In the genomic region with DNA sequence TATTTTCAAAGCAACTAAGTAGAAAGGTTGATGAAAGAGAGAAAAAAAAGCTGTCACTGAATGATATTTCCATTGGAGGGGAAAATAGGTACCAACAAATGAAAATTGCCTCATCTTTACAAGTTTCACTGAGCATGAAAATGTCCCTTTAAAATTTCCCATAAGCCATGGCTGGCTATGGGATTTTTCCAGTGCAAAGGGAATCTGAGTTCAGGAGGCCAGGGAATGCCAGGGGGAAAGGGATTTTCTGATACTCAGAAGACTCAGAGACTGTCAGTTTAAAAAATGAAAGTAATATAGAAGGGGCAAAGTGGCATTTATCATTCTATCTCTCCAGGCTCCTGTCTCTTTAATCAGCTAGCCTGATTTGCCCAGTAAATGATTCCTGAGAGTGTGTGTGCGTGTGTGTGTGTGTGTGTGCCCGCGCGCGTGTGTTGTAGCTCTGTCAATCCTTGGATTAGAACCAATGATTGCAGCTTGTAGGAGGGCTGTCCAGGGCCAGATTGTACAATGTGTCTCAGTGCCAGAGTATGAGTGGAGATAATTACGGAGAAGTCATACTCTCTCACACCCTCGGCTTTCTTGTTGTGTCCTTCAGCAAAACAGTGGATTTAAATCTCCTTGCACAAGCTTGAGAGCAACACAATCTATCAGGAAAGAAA, we compare ENCODE assay signal across 12 cellular contexts. TPM values are rescaled to one million over a fixed set of nuclear protein-coding genes. Genes with fewer than 3 reads are reported as not detected.
DNase-seq lines count a peak whose midpoint lies in the region; ATAC-seq and TF ChIP-seq lines count a peak whose summit lies in the region.
"Had no signal": no experiment of that assay in that cellular context is flagged by ENCODE, and none has a peak within 500 bp of the region (broad histone marks: within the 10 kb centered on the region; RNA-seq: fewer than 3 reads in every experiment).

A gene (plus strand): TSS at position 526 of the 662 bp plus-strand sequence.

- H3K9me3 ChIP-seq in osteoblast (ENCODE audit: low read depth, low read length): no peaks in the 10 kb centered on the region
- H3K9me3 ChIP-seq: uterus had no signal

- CTCF ChIA-PET in activated CD4-positive, alpha-beta T cell treated with anti-CD3 and anti-CD28 coated beads for 36 hours (lab: Charles Lee): no interaction called here

- no peak for TF ChIP-seq CTCF in osteoblast (IDR thresholded peaks at IDR 0.05; ENCODE audit: extremely low read depth, low read depth, low read length)
- TF ChIP-seq CTCF in GM13976 (IDR thresholded peaks at IDR 0.05; ENCODE audit: borderline replicate concordance, control extremely low read depth, extremely low read depth, insufficient read depth, missing control alignments): no peak

- no peak for ATAC-seq in activated CD4-positive, alpha-beta T cell treated with anti-CD3 and anti-CD28 coated beads for 36 hours
- ATAC-seq in HG03280 (IDR thresholded peaks at IDR 0.05; ENCODE audit: unreplicated experiment) (no peak), HG02885 (IDR thresholded peaks at IDR 0.05; ENCODE audit: poor library complexity, unreplicated experiment) (no peak)

- H3K4me3 ChIP-seq in osteoblast (ENCODE audit: insufficient read depth, low read length): no peak within 1 kb of the TSS
- H3K4me3 ChIP-seq: uterus had no signal

- no peaks in the 10 kb centered on the region for H4K20me1 ChIP-seq in osteoblast (ENCODE audit: insufficient read depth, low read length)

- no peak within 1 kb of the TSS for H3K4me3 Mint-ChIP-seq in activated CD4-positive, alpha-beta T cell treated with anti-CD3 and anti-CD28 coated beads for 36 hours
- H3K4me3 Mint-ChIP-seq: naive B cell had no signal

- no peaks in the 10 kb centered on the region for H3K4me1 ChIP-seq in osteoblast (ENCODE audit: insufficient read depth, low read length)

- peaks cover 2% of the 10 kb centered on the region for H3K9me3 Mint-ChIP-seq in activated CD4-positive, alpha-beta T cell treated with anti-CD3 and anti-CD28 coated beads for 36 hours (ENCODE audit: low read depth)

- DNase-seq in C1 segment of cervical spinal cord (lab: John Stamatoyannopoulos, UW) (peak in 11 of 14 donors; percentile 24 to 74 (median 53)), SK-MEL-5 (ENCODE audit: low read depth, low spot score) (peak; percentile 7), glomerular endothelial cell (ENCODE audit: extremely low read depth, low read depth, low spot score) (no peak), osteoblast (ENCODE audit: insufficient read length, low spot score, missing footprints) (no peak), GM13976 (ENCODE audit: low spot score) (no peak)
- DNase-seq in activated CD4-positive, alpha-beta T cell treated with anti-CD3 and anti-CD28 coated beads for 36 hours: no peak
- DNase-seq: activated CD8-positive, alpha-beta memory T cell treated with anti-CD3 and anti-CD28 coated beads, Interleukin-2, amount 50 U/mL, for 4 hours; naive B cell; NCI-H1694; uterus had no signal

- no peak within 1 kb of the TSS for H3K4me2 ChIP-seq in osteoblast (ENCODE audit: insufficient read depth, low read length)

- peaks cover 10% of the 10 kb centered on the region for H3K27me3 Mint-ChIP-seq in activated CD4-positive, alpha-beta T cell treated with anti-CD3 and anti-CD28 coated beads for 36 hours

- intact Hi-C loops in activated CD4-positive, alpha-beta T cell treated with anti-CD3 and anti-CD28 coated beads for 36 hours (cut with DNase I, micrococcal nuclease): no loop called here

- H3K27me3 ChIP-seq in osteoblast (ENCODE audit: insufficient read depth, low read length): peaks cover 10% of the 10 kb centered on the region

- no peaks in the 10 kb centered on the region for H3K36me3 ChIP-seq in osteoblast (ENCODE audit: insufficient read depth, low read length)
- H3K36me3 ChIP-seq: uterus had no signal

- no peak within 1 kb of the TSS for H3K27ac Mint-ChIP-seq in activated CD4-positive, alpha-beta T cell treated with anti-CD3 and anti-CD28 coated beads for 36 hours
- H3K27ac Mint-ChIP-seq: naive B cell had no signal

- H3K79me2 ChIP-seq in osteoblast (ENCODE audit: insufficient read depth, low read length): no peaks in the 10 kb centered on the region

- H2AFZ ChIP-seq in osteoblast (ENCODE audit: low read length): no peak within 1 kb of the TSS

- H3K4me1 Mint-ChIP-seq in activated CD4-positive, alpha-beta T cell treated with anti-CD3 and anti-CD28 coated beads for 36 hours: no peaks in the 10 kb centered on the region
- H3K4me1 Mint-ChIP-seq: naive B cell had no signal

- in situ Hi-C loops in SK-MEL-5 (cut with HindIII; ENCODE audit: low pct_unique_long_range_greater_than_20kb, low sequenced_read_pairs) (no loop called here), GM13976 (cut with MboI; ENCODE audit: low sequenced_read_pairs, unreplicated experiment) (no loop called here)

- POLR2A ChIA-PET in activated CD4-positive, alpha-beta T cell treated with anti-CD3 and anti-CD28 coated beads for 36 hours (lab: Charles Lee): no interaction called here

- no peak within 1 kb of the TSS for H3K27ac ChIP-seq in osteoblast (ENCODE audit: low read depth, low read length)
- H3K27ac ChIP-seq: uterus had no signal

- H3K36me3 Mint-ChIP-seq in activated CD4-positive, alpha-beta T cell treated with anti-CD3 and anti-CD28 coated beads for 36 hours (ENCODE audit: low read depth): no peaks in the 10 kb centered on the region
- H3K36me3 Mint-ChIP-seq: naive B cell had no signal

RNA-seq across cellular contexts. Expression of the gene that starts here (rescaled TPM):
- total RNA-seq in SK-MEL-5 (2014; rRNA removed; shearing (Covaris generic)): 0.69 and 0.95 TPM in 2 replicates
- polyA plus RNA-seq in SK-MEL-5 (2015; cell fraction: cytosol; rRNA removed): 1.2 and 3.0 TPM in 2 replicates
- polyA plus RNA-seq in SK-MEL-5 (2015; cell fraction: nucleus; rRNA removed): 5.3 and 5.4 TPM in 2 replicates
- total RNA-seq in glomerular endothelial cell (10.3 and 13.2 TPM in 2 replicates), osteoblast (48.1 and 92.8 TPM in 2 replicates)
- not detected for total RNA-seq in activated CD4-positive, alpha-beta T cell treated with anti-CD3 and anti-CD28 coated beads for 36 hours

Comparison
In these comparisons a context has a peak if more than half of its experiments do, and no peak if none do; other contexts are left out.
1. DNase-seq: peak in C1 segment of cervical spinal cord (11 of 14) and SK-MEL-5 (single experiment); none in glomerular endothelial cell (single experiment), osteoblast (single experiment), activated CD4-positive, alpha-beta T cell treated with anti-CD3 and anti-CD28 coated beads for 36 hours (single experiment) and GM13976 (single experiment).